10 cellular contexts compared by ENCODE assay signal in the genomic region with DNA sequence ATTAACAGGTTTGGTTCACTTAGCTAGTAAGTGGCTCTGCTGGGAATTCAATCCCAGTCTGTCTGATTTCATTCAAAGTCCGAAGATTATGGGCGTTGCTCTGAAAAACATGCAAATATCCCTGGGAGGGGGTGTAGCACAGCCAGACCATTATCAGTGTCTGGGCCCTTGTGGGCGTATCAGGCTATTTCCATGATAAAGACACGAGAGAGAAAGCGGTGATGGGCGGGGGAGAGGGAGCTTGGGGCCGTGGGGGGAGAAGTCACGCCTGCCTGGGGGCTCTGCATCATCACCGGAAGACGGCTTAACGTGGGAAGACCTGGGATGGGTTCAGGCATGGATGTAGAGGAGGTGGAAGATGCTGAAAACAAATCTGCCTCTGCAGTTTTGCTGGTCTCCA. TPM values are rescaled to one million over a fixed set of nuclear protein-coding genes. Genes with fewer than 3 reads are reported as not detected.
DNase-seq lines count a peak whose midpoint lies in the region; ATAC-seq and TF ChIP-seq lines count a peak whose summit lies in the region.
"Had no signal": no experiment of that assay in that cellular context is flagged by ENCODE, and none has a peak within 500 bp of the region (broad histone marks: within the 10 kb centered on the region; RNA-seq: fewer than 3 reads in every experiment).

No MANE protein-coding gene starts in this region.

- no peak overlapping the region for H2AK9ac ChIP-seq in IMR-90 (replicated peaks; ENCODE audit: low read depth, low read length, poor library complexity)

- no peak for TF ChIP-seq CTCF in IMR-90 (conservative IDR thresholded peaks at IDR 0.05; ENCODE audit: low read depth, low read length)

- H3K79me1 ChIP-seq in IMR-90 (ENCODE audit: low read depth in 1 of 2, low read length in 2 of 2), result peaks cover 3 to 9% of the 10 kb centered on the region in 2 experiments; a peak in 1 of 4 replicates

- WGBS in IMR-90 (ENCODE audit: extremely low coverage in 2 of 2, insufficient read length in 1 of 2), 2 experiments, result 43% methylated on average over 4 of the region's 11 CpGs; no CpG with 5 or more reads in 1 of the 2 experiments

- TF ChIP-seq POLR2A in IMR-90 (IDR thresholded peaks at IDR 0.05; ENCODE audit: low read depth, low read length), result no peak

- intact Hi-C loops in IMR-90 (cut with micrococcal nuclease), result loop anchor here (1.0 kb wide), 2 partner anchors 15 to 23 kb away; no protein-coding TSS in a partner anchor

- no peaks in the 10 kb centered on the region for H3K9me3 Mint-ChIP-seq in central memory CD8-positive, alpha-beta T cell

- no peak overlapping the region for H3K4me3 ChIP-seq in ACC112 (ENCODE audit: low read depth, low read length)
- H3K4me3 ChIP-seq in IMR-90 (ENCODE audit: insufficient read depth, low read depth, low read length), result no peak overlapping the region
- H3K4me3 ChIP-seq in mucosa of stomach (ENCODE audit: low read length), result peak overlapping the region; percentile 15
- H3K4me3 ChIP-seq: pancreas had no signal

- peak overlapping the region; percentile 48 for H2BK20ac ChIP-seq in IMR-90 (ENCODE audit: low read depth, low read length)

- peak overlapping the region; percentile 27; the same call in 1 of the 2 replicates for H2AK5ac ChIP-seq in IMR-90 (ENCODE audit: low read depth, low read length)

- no peak for TF ChIP-seq RAD21 in IMR-90 (IDR thresholded peaks at IDR 0.05; ENCODE audit: low read length)

- in situ Hi-C loops in IMR-90 (cut with MboI; ENCODE audit: low sequenced_read_pairs), result no loop called here

- no peak overlapping the region for H2BK15ac ChIP-seq in IMR-90 (ENCODE audit: low read depth, low read length)

- peaks cover 42% of the 10 kb centered on the region for H4K20me1 ChIP-seq in IMR-90 (ENCODE audit: insufficient read depth, low read length)

- H3K23ac ChIP-seq in IMR-90 (ENCODE audit: low read depth, low read length), result peak overlapping the region; percentile 64

- H4K8ac ChIP-seq in IMR-90 (ENCODE audit: low read depth in 2 of 2, low read length in 2 of 2), result no peak overlapping the region

- H3K9me3 ChIP-seq in IMR-90 (ENCODE audit: control insufficient read depth, insufficient read depth, low read length) (no peaks in the 10 kb centered on the region), mucosa of stomach (ENCODE audit: control insufficient read depth, low read length) (no peaks in the 10 kb centered on the region)
- H3K9me3 ChIP-seq: pancreas had no signal

- H3K9ac ChIP-seq in IMR-90 (ENCODE audit: low read depth, low read length) (no peak overlapping the region; the same call in 1 of the 2 replicates), mucosa of stomach (ENCODE audit: low read length) (peak overlapping the region; percentile 40)

- POLR2A ChIA-PET in IMR-90 (lab: Charles Lee; ENCODE audit: unreplicated experiment), result no interaction called here

- peak overlapping the region; percentile 31 for H2BK5ac ChIP-seq in IMR-90 (ENCODE audit: low read depth, low read length, poor library complexity, severe bottlenecking)

- H2BK120ac ChIP-seq in IMR-90 (ENCODE audit: low read depth, low read length), result no peak overlapping the region; the same call in 1 of the 2 replicates

- peaks cover 4% of the 10 kb centered on the region for H3K79me2 ChIP-seq in ACC112 (ENCODE audit: control insufficient read depth, insufficient read depth, low read length, unreplicated experiment)

- H3K27me3 ChIP-seq in ACC112 (ENCODE audit: insufficient read depth, low read length) (no peaks in the 10 kb centered on the region), IMR-90 (ENCODE audit: control insufficient read depth, insufficient read depth, low read length) (0 out of 2 replicates have a peak, but pooled peaks cover 4% of the 10 kb centered on the region), mucosa of stomach (ENCODE audit: control insufficient read depth, insufficient read depth, low read length) (no peaks in the 10 kb centered on the region)
- H3K27me3 ChIP-seq: pancreas had no signal

- H3K36me3 ChIP-seq in ACC112 (ENCODE audit: insufficient read depth, low read length) (no peaks in the 10 kb centered on the region), IMR-90 (ENCODE audit: control insufficient read depth, insufficient read depth, low read length) (peaks cover 35% of the 10 kb centered on the region), mucosa of stomach (ENCODE audit: control insufficient read depth, insufficient read depth, low read length) (peaks cover 4% of the 10 kb centered on the region)
- H3K36me3 ChIP-seq: pancreas had no signal

- H3K27ac ChIP-seq in ACC112 (ENCODE audit: low read depth, low read length) (peak overlapping the region; percentile 86), IMR-90 (ENCODE audit: insufficient read depth, low read length) (peak overlapping the region; percentile 28; the same call in 1 of the 2 replicates)
- H3K27ac ChIP-seq: pancreas had no signal

- H3K4me3 Mint-ChIP-seq in central memory CD8-positive, alpha-beta T cell, result no peak overlapping the region

- no peak overlapping the region for H4K91ac ChIP-seq in IMR-90 (ENCODE audit: insufficient read depth, low read depth, low read length)

- H3K36me3 Mint-ChIP-seq in central memory CD8-positive, alpha-beta T cell (ENCODE audit: insufficient read depth), result peaks cover 6% of the 10 kb centered on the region

- peak overlapping the region; percentile 54 for H3K18ac ChIP-seq in IMR-90 (ENCODE audit: low read depth, low read length)

- H3K27me3 Mint-ChIP-seq in central memory CD8-positive, alpha-beta T cell, result no peaks in the 10 kb centered on the region

- H3K4me2 ChIP-seq in IMR-90 (ENCODE audit: low read depth, low read length), result 0 out of 2 replicates have a peak overlapping the region, but pooled peaks have one; percentile 4

- H3K4me1 Mint-ChIP-seq in central memory CD8-positive, alpha-beta T cell, result peaks cover 18% of the 10 kb centered on the region

- H3K4me1 ChIP-seq in ACC112 (ENCODE audit: control insufficient read depth, insufficient read depth, low read length, unreplicated experiment), result peaks cover 53% of the 10 kb centered on the region
- peaks cover 26% of the 10 kb centered on the region for H3K4me1 ChIP-seq in IMR-90 (ENCODE audit: control insufficient read depth, insufficient read depth, low read length)
- peaks cover 88% of the 10 kb centered on the region for H3K4me1 ChIP-seq in mucosa of stomach (ENCODE audit: control insufficient read depth, insufficient read depth, low read length)

- no peak overlapping the region for H3K56ac ChIP-seq in IMR-90 (ENCODE audit: extremely low read depth, insufficient read depth, low read length)

- DNase-seq in IMR-90 (no peak), CD1c-positive myeloid dendritic cell (ENCODE audit: extremely low spot score) (no peak)
- DNase-seq in central memory CD8-positive, alpha-beta T cell (ENCODE audit: low spot score in 2 of 2), result no peak
- no peak for DNase-seq in activated CD8-positive, alpha-beta memory T cell treated with anti-CD3 and anti-CD28 coated beads, Interleukin-2, amount 50 U/mL, for 48 hours
- DNase-seq: NCI-H2171 treated with DMSO at 0.1 percent for 48 hours, pancreas had no signal

- no peak overlapping the region for H4K5ac ChIP-seq in IMR-90 (ENCODE audit: low read depth, low read length)

- peaks cover 23% of the 10 kb centered on the region for H3K9me1 ChIP-seq in IMR-90 (ENCODE audit: insufficient read depth, low read length)

- H2AFZ ChIP-seq in ACC112 (ENCODE audit: low read length, unreplicated experiment) (no peak overlapping the region), IMR-90 (replicated peaks; ENCODE audit: low read length, poor library complexity) (no peak overlapping the region)

- CTCF ChIA-PET in IMR-90 (lab: Yijun Ruan, JAX), result no interaction called here

- dilution Hi-C loops in IMR-90 (cut with HindIII; ENCODE audit: low sequenced_read_pairs, unreplicated experiment), result no loop called here

- no peak overlapping the region; the same call in 1 of the 2 replicates for H3K14ac ChIP-seq in IMR-90 (replicated peaks; ENCODE audit: low read depth, low read length)

- ATAC-seq in IMR-90 (ENCODE audit: low read depth) (no peak), GM21390 (IDR thresholded peaks at IDR 0.05; ENCODE audit: unreplicated experiment) (no peak), HG03095 (IDR thresholded peaks at IDR 0.05; ENCODE audit: unreplicated experiment) (no peak)
- ATAC-seq in central memory CD8-positive, alpha-beta T cell (replicated peaks; ENCODE audit: extremely low read depth, poor library complexity, severe bottlenecking), result no peak

- H3K27ac Mint-ChIP-seq in central memory CD8-positive, alpha-beta T cell (ENCODE audit: low read depth), result peak overlapping the region; percentile 30

- peak overlapping the region; percentile 76 for H3K4ac ChIP-seq in IMR-90 (ENCODE audit: low read depth, low read length)

- no TSS peak for BruUV-seq in IMR-90 (replicated peaks; lab: Mats Ljungman, UMichigan)

TF ChIP-seq in IMR-90, 13 proteins besides CTCF, POLR2A, EP300 and RAD21 (continues in another document):
- TF ChIP-seq FOS (IDR thresholded peaks at IDR 0.05; ENCODE audit: low read depth, low read length), result no peak
- TF ChIP-seq MXI1 (IDR thresholded peaks at IDR 0.05; ENCODE audit: borderline replicate concordance, low read depth, low read length), result no peak
- TF ChIP-seq, protein P1, sequence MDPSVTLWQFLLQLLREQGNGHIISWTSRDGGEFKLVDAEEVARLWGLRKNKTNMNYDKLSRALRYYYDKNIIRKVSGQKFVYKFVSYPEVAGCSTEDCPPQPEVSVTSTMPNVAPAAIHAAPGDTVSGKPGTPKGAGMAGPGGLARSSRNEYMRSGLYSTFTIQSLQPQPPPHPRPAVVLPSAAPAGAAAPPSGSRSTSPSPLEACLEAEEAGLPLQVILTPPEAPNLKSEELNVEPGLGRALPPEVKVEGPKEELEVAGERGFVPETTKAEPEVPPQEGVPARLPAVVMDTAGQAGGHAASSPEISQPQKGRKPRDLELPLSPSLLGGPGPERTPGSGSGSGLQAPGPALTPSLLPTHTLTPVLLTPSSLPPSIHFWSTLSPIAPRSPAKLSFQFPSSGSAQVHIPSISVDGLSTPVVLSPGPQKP (IDR thresholded peaks at IDR 0.05; ENCODE audit: borderline replicate concordance, low read depth, low read length), result no peak
- TF ChIP-seq RCOR1 (IDR thresholded peaks at IDR 0.05; ENCODE audit: insufficient replicate concordance, low read length), result no peak
- no peak for TF ChIP-seq CEBPB (IDR thresholded peaks at IDR 0.05; ENCODE audit: low read depth, low read length)
- no peak for TF ChIP-seq RFX5 (IDR thresholded peaks at IDR 0.05; ENCODE audit: low read depth, low read length)
- no peak for TF ChIP-seq MAFK (IDR thresholded peaks at IDR 0.05; ENCODE audit: low read depth, low read length)
- no peak for TF ChIP-seq MAZ (IDR thresholded peaks at IDR 0.05; ENCODE audit: borderline replicate concordance, low read depth, low read length)

RNA-seq across cellular contexts. Expression of gene IL6R, which starts 25.8 kb away (rescaled TPM):
- 6.1 and 9.5 TPM in 2 replicates for total RNA-seq in IMR-90 (2012; rRNA removed)
- polyA plus RNA-seq in IMR-90 (2012; rRNA removed), result 4.7 and 5.3 TPM in 2 replicates
- 5.7 and 6.2 TPM in 2 replicates for polyA plus RNA-seq in IMR-90 (2012; cell fraction: cytosol; rRNA removed)
- 4.5 and 5.6 TPM in 2 replicates for polyA plus RNA-seq in IMR-90 (2012; cell fraction: nucleus; rRNA removed; ENCODE audit: low replicate concordance)
